Comparison of ENCODE assay signal across 8 cellular contexts in the genomic region with DNA sequence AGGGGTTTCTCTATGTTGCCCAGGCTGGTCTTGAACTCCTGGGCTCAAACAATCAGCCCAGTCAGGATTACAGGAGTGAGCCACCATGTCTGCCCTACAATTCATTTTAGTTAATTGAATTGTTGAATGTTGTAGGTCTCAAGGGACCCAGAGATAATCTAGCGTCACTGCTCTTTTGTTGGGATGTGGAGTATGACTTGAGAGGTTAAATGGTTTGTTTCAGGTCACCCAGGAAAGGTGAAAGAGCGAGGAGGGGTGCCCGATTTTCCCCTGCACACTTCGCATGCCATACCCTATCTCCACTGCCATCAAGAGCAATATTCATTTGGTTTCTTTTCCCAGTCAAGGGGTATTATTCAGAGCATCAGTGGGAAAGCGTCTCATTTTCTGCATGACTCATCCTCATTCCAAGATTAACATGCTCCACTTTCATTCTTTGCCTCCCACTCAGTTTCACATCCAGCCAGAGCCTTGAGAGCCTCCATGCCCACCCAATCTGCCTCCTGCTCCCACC.
A peak's percentile ranks its signal among the peaks of the same experiment; 100 is the strongest.
DNase-seq lines count a peak whose midpoint lies in the region; ATAC-seq and TF ChIP-seq lines count a peak whose summit lies in the region.
"Had no signal": no experiment of that assay in that cellular context is flagged by ENCODE, and none has a peak within 500 bp of the region (broad histone marks: within the 10 kb centered on the region; RNA-seq: fewer than 3 reads in every experiment).

No MANE protein-coding gene starts in this region.

- DNase-seq in HEK293T (ENCODE audit: extremely low spot score) (peak; percentile 36), SW480 (ENCODE audit: low spot score) (peak; percentile 62), fibroblast of peridontal ligament (ENCODE audit: extremely low read depth) (peak; percentile 90)
- no peak for DNase-seq in stimulated activated naive B cell treated with anti-CD40 and anti-IgM and Interleukin-4, amounts not matched to agents 10 μg/mL and 1 μg/mL and 100 μg/mL, for 72 hours
- DNase-seq in stimulated activated effector memory CD8-positive, alpha-beta T cell treated with anti-CD3 and anti-CD28 coated beads, Interleukin-12 subunit alpha, Interleukin-12 subunit beta, amount 100 ng/mL, for 72 hours (ENCODE audit: low spot score in 2 of 2), result no peak
- DNase-seq: activated T-cell treated with anti-CD3 and anti-CD28 coated beads, Interleukin-2, amount 50 U/mL, for 24 hours had no signal

- peak overlapping the region; percentile 43 for H3K27ac Mint-ChIP-seq in stimulated activated naive B cell treated with anti-CD40 and anti-IgM and Interleukin-4, amounts not matched to agents 10 μg/mL and 1 μg/mL and 100 μg/mL, for 72 hours
- H3K27ac Mint-ChIP-seq in stimulated activated effector memory CD8-positive, alpha-beta T cell treated with anti-CD3 and anti-CD28 coated beads, Interleukin-12 subunit alpha, Interleukin-12 subunit beta, amount 100 ng/mL, for 72 hours, result no peak overlapping the region
- H3K27ac Mint-ChIP-seq: activated T-cell treated with anti-CD3 and anti-CD28 coated beads, Interleukin-2, amount 50 U/mL, for 24 hours had no signal

- CTCF ChIA-PET in HEK293T (lab: Yijun Ruan, JAX), result no interaction called here

- no peak for ATAC-seq in stimulated activated naive B cell treated with anti-CD40 and anti-IgM and Interleukin-4, amounts not matched to agents 10 μg/mL and 1 μg/mL and 100 μg/mL, for 72 hours (replicated peaks)
- ATAC-seq in GM21390 (IDR thresholded peaks at IDR 0.05; ENCODE audit: unreplicated experiment) (no peak), GM21515 (IDR thresholded peaks at IDR 0.05; ENCODE audit: unreplicated experiment) (no peak)
- ATAC-seq in stimulated activated effector memory CD8-positive, alpha-beta T cell treated with anti-CD3 and anti-CD28 coated beads, Interleukin-12 subunit alpha, Interleukin-12 subunit beta, amount 100 ng/mL, for 72 hours, result no peak

- H3K27me3 Mint-ChIP-seq in stimulated activated naive B cell treated with anti-CD40 and anti-IgM and Interleukin-4, amounts not matched to agents 10 μg/mL and 1 μg/mL and 100 μg/mL, for 72 hours, result peaks cover 0 to 7% of the 10 kb centered on the region in 2 donors

- POLR2A ChIA-PET in HEK293T (lab: Yijun Ruan, JAX), result no interaction called here

- no peaks in the 10 kb centered on the region for H3K36me3 Mint-ChIP-seq in stimulated activated naive B cell treated with anti-CD40 and anti-IgM and Interleukin-4, amounts not matched to agents 10 μg/mL and 1 μg/mL and 100 μg/mL, for 72 hours
- H3K36me3 Mint-ChIP-seq in stimulated activated effector memory CD8-positive, alpha-beta T cell treated with anti-CD3 and anti-CD28 coated beads, Interleukin-12 subunit alpha, Interleukin-12 subunit beta, amount 100 ng/mL, for 72 hours, result no peaks in the 10 kb centered on the region

- H3K4me3 Mint-ChIP-seq in stimulated activated naive B cell treated with anti-CD40 and anti-IgM and Interleukin-4, amounts not matched to agents 10 μg/mL and 1 μg/mL and 100 μg/mL, for 72 hours, result no peak overlapping the region
- no peak overlapping the region for H3K4me3 Mint-ChIP-seq in stimulated activated effector memory CD8-positive, alpha-beta T cell treated with anti-CD3 and anti-CD28 coated beads, Interleukin-12 subunit alpha, Interleukin-12 subunit beta, amount 100 ng/mL, for 72 hours
- H3K4me3 Mint-ChIP-seq: activated T-cell treated with anti-CD3 and anti-CD28 coated beads, Interleukin-2, amount 50 U/mL, for 24 hours had no signal

- H3K9me3 Mint-ChIP-seq in stimulated activated naive B cell treated with anti-CD40 and anti-IgM and Interleukin-4, amounts not matched to agents 10 μg/mL and 1 μg/mL and 100 μg/mL, for 72 hours, result no peaks in the 10 kb centered on the region
- no peaks in the 10 kb centered on the region for H3K9me3 Mint-ChIP-seq in stimulated activated effector memory CD8-positive, alpha-beta T cell treated with anti-CD3 and anti-CD28 coated beads, Interleukin-12 subunit alpha, Interleukin-12 subunit beta, amount 100 ng/mL, for 72 hours
- H3K9me3 Mint-ChIP-seq: activated T-cell treated with anti-CD3 and anti-CD28 coated beads, Interleukin-2, amount 50 U/mL, for 24 hours had no signal

- H3K4me1 Mint-ChIP-seq in stimulated activated naive B cell treated with anti-CD40 and anti-IgM and Interleukin-4, amounts not matched to agents 10 μg/mL and 1 μg/mL and 100 μg/mL, for 72 hours, result peaks cover 11 to 17% of the 10 kb centered on the region in 2 donors
- H3K4me1 Mint-ChIP-seq in stimulated activated effector memory CD8-positive, alpha-beta T cell treated with anti-CD3 and anti-CD28 coated beads, Interleukin-12 subunit alpha, Interleukin-12 subunit beta, amount 100 ng/mL, for 72 hours, result no peaks in the 10 kb centered on the region

TF ChIP-seq in HEK293T, 16 proteins besides CTCF, POLR2A, EP300 and RAD21:
- TF ChIP-seq SP1 (IDR thresholded peaks at IDR 0.05) (no peak), FOXA1 (IDR thresholded peaks at IDR 0.05) (no peak), FOXK2 (IDR thresholded peaks at IDR 0.05) (no peak), CTBP1 (IDR thresholded peaks at IDR 0.05; ENCODE audit: borderline replicate concordance) (no peak), HDGF (IDR thresholded peaks at IDR 0.05; ENCODE audit: borderline replicate concordance) (no peak), FOXM1 (IDR thresholded peaks at IDR 0.05; ENCODE audit: borderline replicate concordance) (no peak), SUZ12 (IDR thresholded peaks at IDR 0.05) (no peak)

Comparison
In these comparisons a context has a peak if more than half of its experiments do, and no peak if none do; other contexts are left out.
1. DNase-seq: peak in HEK293T (single experiment), SW480 (single experiment) and fibroblast of peridontal ligament (single experiment); none in stimulated activated naive B cell treated with anti-CD40 and anti-IgM and Interleukin-4, amounts not matched to agents 10 μg/mL and 1 μg/mL and 100 μg/mL, for 72 hours (single experiment) and stimulated activated effector memory CD8-positive, alpha-beta T cell treated with anti-CD3 and anti-CD28 coated beads, Interleukin-12 subunit alpha, Interleukin-12 subunit beta, amount 100 ng/mL, for 72 hours (0 of 2).